ENCODE assay signal across 34 cellular contexts in genomic region chr4:99536148-99536728, GRCh38. TPM values are rescaled to one million over a fixed set of nuclear protein-coding genes. Genes with fewer than 3 reads are reported as not detected.
DNase-seq lines count a peak whose midpoint lies in the region; TF ChIP-seq lines count a peak whose summit lies in the region.
"Had no signal": no experiment of that assay in that cellular context is flagged by ENCODE, and none has a peak within 500 bp of the region (broad histone marks: within the 10 kb centered on the region; RNA-seq: fewer than 3 reads in every experiment).

No MANE protein-coding gene starts in this region.

- H3K27ac Mint-ChIP-seq in glutamatergic neuron (ENCODE audit: unreplicated experiment) (peak overlapping the region; percentile 97), osteocyte (ENCODE audit: unreplicated experiment) (peak overlapping the region; percentile 2)
- H3K27ac Mint-ChIP-seq: activated B cell treated with CpG ODN at 0.5 μM for 24 hours; activated naive CD4-positive, alpha-beta T cell treated with anti-CD3 and anti-CD28 coated beads, Interleukin-2, amount 50 U/mL, for 72 hours; CD4-positive, alpha-beta T cell; immature natural killer cell had no signal

- peaks cover 16% of the 10 kb centered on the region for H3K9me3 Mint-ChIP-seq in glutamatergic neuron (ENCODE audit: unreplicated experiment)
- no peaks in the 10 kb centered on the region for H3K9me3 Mint-ChIP-seq in osteocyte (ENCODE audit: unreplicated experiment)
- H3K9me3 Mint-ChIP-seq: activated B cell treated with CpG ODN at 0.5 μM for 24 hours; activated naive CD4-positive, alpha-beta T cell treated with anti-CD3 and anti-CD28 coated beads, Interleukin-2, amount 50 U/mL, for 72 hours; CD4-positive, alpha-beta T cell had no signal

- no peaks in the 10 kb centered on the region for H3K4me1 ChIP-seq in suprapubic skin
- H3K4me1 ChIP-seq: SJSA1, tibial artery had no signal

- H3K9me3 ChIP-seq in suprapubic skin = no peaks in the 10 kb centered on the region
- H3K9me3 ChIP-seq: esophagus squamous epithelium, neutrophil, right lobe of liver, SJSA1 had no signal

- H3K27me3 Mint-ChIP-seq in glutamatergic neuron (ENCODE audit: unreplicated experiment) (peaks cover 11% of the 10 kb centered on the region), osteocyte (ENCODE audit: unreplicated experiment) (peaks cover 15% of the 10 kb centered on the region)

- 75% methylated on average over 2 of the region's 3 CpGs for WGBS in suprapubic skin

- H3K36me3 Mint-ChIP-seq in glutamatergic neuron (ENCODE audit: unreplicated experiment) (peaks cover 27% of the 10 kb centered on the region), osteocyte (ENCODE audit: unreplicated experiment) (no peaks in the 10 kb centered on the region)
- H3K36me3 Mint-ChIP-seq: activated naive CD4-positive, alpha-beta T cell treated with anti-CD3 and anti-CD28 coated beads, Interleukin-2, amount 50 U/mL, for 72 hours; immature natural killer cell had no signal

- no peak overlapping the region for H3K27ac ChIP-seq in suprapubic skin
- H3K27ac ChIP-seq: brain microvascular endothelial cell, esophagus squamous epithelium, hepatocyte, KMS-11, neutrophil, right lobe of liver, SJSA1, tibial artery had no signal

- no peaks in the 10 kb centered on the region for H3K36me3 ChIP-seq in suprapubic skin
- H3K36me3 ChIP-seq: brain microvascular endothelial cell, esophagus squamous epithelium, neutrophil, right lobe of liver, SJSA1, tibial artery had no signal

- no peak overlapping the region for H3K4me3 ChIP-seq in suprapubic skin
- H3K4me3 ChIP-seq: esophagus squamous epithelium, hepatocyte, right lobe of liver, SJSA1, tibial artery had no signal

- no peak for TF ChIP-seq POLR2A in suprapubic skin (IDR thresholded peaks at IDR 0.05)

- peak; percentile 42 for DNase-seq in NCI-H748 (lab: John Stamatoyannopoulos, UW; ENCODE audit: unreplicated experiment)
- no peak for DNase-seq in NCI-H748 treated with DMSO at 0.1 percent for 48 hours (lab: John Stamatoyannopoulos, UW)
- peak; percentile 61 for DNase-seq in NCI-H524 treated with DMSO at 0.1 percent for 48 hours (lab: John Stamatoyannopoulos, UW)
- DNase-seq in glutamatergic neuron = peak; percentile 87
- no peak for DNase-seq in osteocyte (ENCODE audit: extremely low spot score, unreplicated experiment)
- DNase-seq in suprapubic skin (ENCODE audit: low spot score in 2 of 2) = no peak
- no peak for DNase-seq in activated CD4-positive, alpha-beta T cell treated with anti-CD3 and anti-CD28 coated beads for 1 hour
- no peak for DNase-seq in medulla oblongata (ENCODE audit: extremely low spot score)
- DNase-seq: activated B cell treated with CpG ODN at 0.5 μM for 24 hours; activated CD4-positive, alpha-beta T cell treated with anti-CD3 and anti-CD28 coated beads, Interleukin-2, amount 50 U/mL, for 1 hour; activated effector memory CD4-positive, alpha-beta T cell treated with Interleukin-2 at 50 U/mL for 16 hours; activated T-cell treated with anti-CD3 and anti-CD28 coated beads, Interleukin-2, amount 50 U/mL, for 1 hour; amygdala; brain microvascular endothelial cell; CD4-positive, alpha-beta T cell; EL; esophagus squamous epithelium; immature natural killer cell; left colon; MM.1S; NCI-H1436; NCI-H510A; right lobe of liver; stimulated activated CD4-positive, alpha-beta T cell treated with anti-CD3 and anti-CD28 coated beads, Interleukin-4, amount 100 ng/mL, for 1 hour; T-helper 1 cell; tibial artery had no signal

- no peak for TF ChIP-seq CTCF in glutamatergic neuron (IDR thresholded peaks at IDR 0.05; ENCODE audit: partially characterized antibody, unreplicated experiment)
- TF ChIP-seq CTCF in osteocyte (IDR thresholded peaks at IDR 0.05) = no peak
- no peak for TF ChIP-seq CTCF in suprapubic skin (IDR thresholded peaks at IDR 0.05)

- no peak for TF ChIP-seq EP300 in suprapubic skin (IDR thresholded peaks at IDR 0.05)

- H3K27me3 ChIP-seq in suprapubic skin = no peaks in the 10 kb centered on the region
- H3K27me3 ChIP-seq: brain microvascular endothelial cell, esophagus squamous epithelium, hepatocyte, neutrophil, right lobe of liver, SJSA1, tibial artery had no signal

- H3K4me3 Mint-ChIP-seq in glutamatergic neuron (ENCODE audit: unreplicated experiment) (peak overlapping the region; percentile 56), osteocyte (ENCODE audit: unreplicated experiment) (no peak overlapping the region)
- H3K4me3 Mint-ChIP-seq: activated B cell treated with CpG ODN at 0.5 μM for 24 hours; CD4-positive, alpha-beta T cell; immature natural killer cell had no signal

- H3K4me1 Mint-ChIP-seq in glutamatergic neuron (ENCODE audit: low read depth, unreplicated experiment) (peaks cover 25% of the 10 kb centered on the region), osteocyte (ENCODE audit: unreplicated experiment) (peaks cover 35% of the 10 kb centered on the region)
- H3K4me1 Mint-ChIP-seq: activated B cell treated with CpG ODN at 0.5 μM for 24 hours, immature natural killer cell had no signal

RNA-seq across cellular contexts. Expression of gene C4orf17, which starts 25.4 kb away (rescaled TPM):
- total RNA-seq in glutamatergic neuron (ENCODE audit: unreplicated experiment) = not detected
- not detected in 2 replicates for total RNA-seq in osteocyte
- total RNA-seq in suprapubic skin = not detected
- total RNA-seq: activated B cell treated with CpG ODN at 0.5 μM for 24 hours; activated naive CD4-positive, alpha-beta T cell treated with anti-CD3 and anti-CD28 coated beads, Interleukin-2, amount 50 U/mL, for 72 hours; CD4-positive, alpha-beta T cell; esophagus squamous epithelium; frontal cortex; hepatocyte; left colon; mesenteric fat pad; posterior vena cava; right lobe of liver; SJSA1 had no signal

RNA-seq across cellular contexts. Expression of gene TRMT10A, which starts 27.6 kb away (rescaled TPM):
- 9.1 TPM for total RNA-seq in glutamatergic neuron (ENCODE audit: unreplicated experiment)
- 5.4 and 6.3 TPM in 2 replicates for total RNA-seq in osteocyte
- 1 to 10 TPM; 3.9 to 7.8 (median 5.8) TPM for total RNA-seq in suprapubic skin

RNA-seq across cellular contexts. Expression of gene MTTP, which starts 38.4 kb away (rescaled TPM):
- total RNA-seq in glutamatergic neuron (ENCODE audit: unreplicated experiment) (not detected), osteocyte (not detected in 2 replicates), suprapubic skin (1 to 10 TPM in 2 of 4 donors, under 1 TPM in 1, not detected in 1; 0.97 to 1.6 (median 1.3) TPM)
- total RNA-seq: CD4-positive, alpha-beta T cell; posterior vena cava had no signal

Comparison
In these comparisons a context has a peak if more than half of its experiments do, and no peak if none do; other contexts are left out.
1. DNase-seq: peak in NCI-H748 (single experiment), NCI-H524 treated with DMSO at 0.1 percent for 48 hours (single experiment) and glutamatergic neuron (single experiment); none in NCI-H748 treated with DMSO at 0.1 percent for 48 hours (single experiment), osteocyte (single experiment), suprapubic skin (0 of 2), activated CD4-positive, alpha-beta T cell treated with anti-CD3 and anti-CD28 coated beads for 1 hour (single experiment) and medulla oblongata (single experiment).